ENCODE assay signal across 8 cellular contexts in the genomic region with DNA sequence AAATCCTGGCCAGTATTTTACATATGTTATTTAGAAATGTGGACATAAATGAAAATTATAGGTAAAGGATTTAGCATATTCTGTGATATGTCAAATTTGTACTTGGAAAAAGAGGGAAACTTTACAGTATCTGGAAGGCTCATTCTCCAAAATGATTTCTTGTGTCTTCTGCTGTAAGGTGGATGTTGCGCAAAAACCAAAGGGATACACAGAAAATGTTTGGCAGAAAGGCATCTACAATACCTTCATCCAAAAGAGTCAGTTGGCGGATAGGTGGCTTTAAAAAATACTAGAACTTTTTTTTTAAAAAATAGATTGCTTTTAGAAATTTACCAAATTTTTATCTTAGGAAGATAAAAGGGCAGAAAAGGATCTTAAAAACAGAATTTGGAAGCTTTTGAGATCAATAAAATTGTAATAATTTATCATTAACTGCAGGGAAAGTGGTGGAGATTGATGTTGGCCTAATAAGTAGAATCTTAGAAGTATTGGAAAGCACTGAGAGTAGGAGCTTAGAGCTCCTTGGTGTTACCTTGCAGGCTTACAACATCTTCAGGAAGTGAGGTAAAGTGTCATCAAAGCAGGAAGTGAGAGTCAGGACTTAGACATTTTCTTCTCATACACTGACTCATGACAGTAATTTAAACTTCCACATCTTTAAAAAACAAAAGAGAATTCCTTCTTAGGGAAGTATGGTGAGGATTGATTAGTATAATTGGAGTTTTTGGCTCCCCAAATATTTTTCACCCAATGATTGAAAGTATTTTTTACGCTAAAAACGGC. TPM values are rescaled to one million over a fixed set of nuclear protein-coding genes. Genes with fewer than 3 reads are reported as not detected.
DNase-seq lines count a peak whose midpoint lies in the region; ATAC-seq and TF ChIP-seq lines count a peak whose summit lies in the region.

No MANE protein-coding gene starts in this region.

- no peaks in the 10 kb centered on the region for H3K9me3 Mint-ChIP-seq in activated CD4-positive, alpha-beta T cell treated with anti-CD3 and anti-CD28 coated beads for 36 hours (ENCODE audit: low read depth)

- peak overlapping the region; percentile 99 for H3K27ac Mint-ChIP-seq in activated CD4-positive, alpha-beta T cell treated with anti-CD3 and anti-CD28 coated beads for 36 hours

- H3K4me1 Mint-ChIP-seq in activated CD4-positive, alpha-beta T cell treated with anti-CD3 and anti-CD28 coated beads for 36 hours: peaks cover 59% of the 10 kb centered on the region

- H3K4me2 ChIP-seq in OCI-LY1 (ENCODE audit: low read length): peak overlapping the region; percentile 96

- H3K36me3 Mint-ChIP-seq in activated CD4-positive, alpha-beta T cell treated with anti-CD3 and anti-CD28 coated beads for 36 hours (ENCODE audit: low read depth): peaks cover 53% of the 10 kb centered on the region

- H4K20me1 ChIP-seq in OCI-LY1 (ENCODE audit: insufficient read depth, low read length): no peaks in the 10 kb centered on the region

- H3K9me2 ChIP-seq in OCI-LY1 (ENCODE audit: low read depth, low read length): no peaks in the 10 kb centered on the region

- H3K36me3 ChIP-seq in OCI-LY1 (ENCODE audit: insufficient read depth, low read length): peaks cover 39% of the 10 kb centered on the region

- H3K27ac ChIP-seq in OCI-LY1 (ENCODE audit: low read depth, low read length, poor library complexity, severe bottlenecking) (peak overlapping the region; percentile 59), coronary artery (no peak overlapping the region)

- ATAC-seq in activated CD4-positive, alpha-beta T cell treated with anti-CD3 and anti-CD28 coated beads for 36 hours: peak; percentile 14
- ATAC-seq in HG02852 (IDR thresholded peaks at IDR 0.05; ENCODE audit: unreplicated experiment): peak; percentile 26

- TF ChIP-seq CTCF in OCI-LY1 (IDR thresholded peaks at IDR 0.05; ENCODE audit: low read length) (no peak), coronary artery (IDR thresholded peaks at IDR 0.05) (no peak)

- H3K4me3 Mint-ChIP-seq in activated CD4-positive, alpha-beta T cell treated with anti-CD3 and anti-CD28 coated beads for 36 hours: peak overlapping the region; percentile 97

- peaks cover 53% of the 10 kb centered on the region for H3K4me1 ChIP-seq in OCI-LY1 (ENCODE audit: insufficient read depth, low read length, severe bottlenecking)

- intact Hi-C loops in activated CD4-positive, alpha-beta T cell treated with anti-CD3 and anti-CD28 coated beads for 36 hours (cut with DNase I, micrococcal nuclease): loop anchor here (1.0 to 10.0 kb wide), 9 partner anchors 8 to 958 kb away; a partner anchor contains a TSS
- intact Hi-C loops in posterior vena cava (cut with DNase I): no loop called here

- H3K4me3 ChIP-seq in OCI-LY1 (ENCODE audit: low read depth, low read length, poor library complexity, severe bottlenecking) (peak overlapping the region; percentile 89), coronary artery (peak overlapping the region; percentile 84)

- DNase-seq in activated CD4-positive, alpha-beta T cell treated with anti-CD3 and anti-CD28 coated beads for 36 hours: no peak
- DNase-seq in activated CD4-positive, alpha-beta T cell treated with anti-CD3 and anti-CD28 coated beads for 4 hours: no peak
- DNase-seq in coronary artery (ENCODE audit: low spot score) (no peak), pulmonary artery endothelial cell (ENCODE audit: low read depth, low spot score) (peak; percentile 27), posterior vena cava (ENCODE audit: low spot score) (no peak), midbrain (lab: John Stamatoyannopoulos, UW) (no peak)

- CTCF ChIA-PET in activated CD4-positive, alpha-beta T cell treated with anti-CD3 and anti-CD28 coated beads for 36 hours (lab: Charles Lee): interaction anchor here (0.6 to 2.8 kb wide), 3 partner anchors 42 to 118 kb away, joined by 3 to 8 read pairs (median 5); no protein-coding TSS in a partner anchor

- peaks cover 6% of the 10 kb centered on the region; the same call in 1 of the 2 replicates for H3K79me2 ChIP-seq in OCI-LY1 (ENCODE audit: insufficient read depth, low read length)

- H2AFZ ChIP-seq in OCI-LY1 (ENCODE audit: low read length): no peak overlapping the region

- POLR2A ChIA-PET in activated CD4-positive, alpha-beta T cell treated with anti-CD3 and anti-CD28 coated beads for 36 hours (lab: Charles Lee): interaction anchor here (0.7 to 1.6 kb wide), 6 partner anchors 8 to 566 kb away, joined by 3 to 24 read pairs (median 4); no protein-coding TSS in a partner anchor

- H3K9me3 ChIP-seq in OCI-LY1 (ENCODE audit: low read length): no peaks in the 10 kb centered on the region

- no peaks in the 10 kb centered on the region for H3K27me3 ChIP-seq in OCI-LY1 (ENCODE audit: insufficient read depth, low read length)

- H3K9ac ChIP-seq in OCI-LY1 (ENCODE audit: low read length): peak overlapping the region; percentile 52

- H3F3A ChIP-seq in OCI-LY1 (ENCODE audit: insufficient read depth, low read length): no peaks in the 10 kb centered on the region

- no peaks in the 10 kb centered on the region for H3K27me3 Mint-ChIP-seq in activated CD4-positive, alpha-beta T cell treated with anti-CD3 and anti-CD28 coated beads for 36 hours

RNA-seq across cellular contexts. Expression of a gene that starts 2.1 kb away (rescaled TPM):
- 10 to 100 TPM; 52.4 to 53.9 TPM for total RNA-seq in activated CD4-positive, alpha-beta T cell treated with anti-CD3 and anti-CD28 coated beads for 36 hours
- total RNA-seq in pulmonary artery endothelial cell (40.8 and 42.5 TPM in 2 replicates), posterior vena cava (10 to 100 TPM; 26.8 to 32.0 TPM)

Comparison
In these comparisons a context has a peak if more than half of its experiments do, and no peak if none do; other contexts are left out.
1. intact Hi-C loops: an anchor here in activated CD4-positive, alpha-beta T cell treated with anti-CD3 and anti-CD28 coated beads for 36 hours (1.0 to 10.0 kb wide); none called in posterior vena cava.